Comparison of ENCODE assay signal across 8 cellular contexts in the genomic region with DNA sequence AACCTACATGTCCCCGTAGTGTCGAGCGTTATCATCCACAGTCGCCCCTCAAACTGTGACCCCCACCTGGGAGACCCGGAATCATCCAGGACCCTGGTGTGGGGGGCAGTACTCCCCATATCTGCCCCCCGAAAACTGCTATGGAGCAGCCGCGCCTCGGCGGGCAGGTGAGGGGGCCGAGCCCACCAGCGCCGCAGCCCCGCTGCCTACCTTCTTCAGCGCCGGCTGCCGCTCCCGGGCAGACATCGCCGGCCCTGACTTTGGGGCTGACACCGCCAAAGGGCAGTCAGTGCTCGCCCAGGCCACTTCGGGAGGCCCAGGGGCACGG. TPM values are rescaled to one million over a fixed set of nuclear protein-coding genes. Genes with fewer than 3 reads are reported as not detected.
DNase-seq lines count a peak whose midpoint lies in the region; ATAC-seq and TF ChIP-seq lines count a peak whose summit lies in the region.

No MANE protein-coding gene starts in this region.

- DNase-seq in stimulated activated naive CD8-positive, alpha-beta T cell treated with anti-CD3 and anti-CD28 coated beads, Interleukin-15, Interleukin-2, amounts not matched to agents 100 U/mL and 50 U/mL, for 24 hours: no peak
- DNase-seq in choroid plexus epithelial cell (ENCODE audit: low read depth) (no peak), naive B cell (no peak), NOMO-1 treated with DMSO at 0.1 percent for 48 hours (lab: John Stamatoyannopoulos, UW; ENCODE audit: unreplicated experiment) (no peak), GM19240 (ENCODE audit: insufficient read length, low spot score) (no peak)

- ATAC-seq in stimulated activated naive CD8-positive, alpha-beta T cell treated with anti-CD3 and anti-CD28 coated beads, Interleukin-15, Interleukin-2, amounts not matched to agents 100 U/mL and 50 U/mL, for 24 hours: no peak
- no peak for ATAC-seq in naive B cell (ENCODE audit: low read depth in 2 of 2)
- no peak for ATAC-seq in GM19397 (IDR thresholded peaks at IDR 0.05; ENCODE audit: unreplicated experiment)
- ATAC-seq in HG03565 (IDR thresholded peaks at IDR 0.05; ENCODE audit: unreplicated experiment): no peak

- H3K9me3 Mint-ChIP-seq in stimulated activated naive CD8-positive, alpha-beta T cell treated with anti-CD3 and anti-CD28 coated beads, Interleukin-15, Interleukin-2, amounts not matched to agents 100 ng/mL and 50 ng/mL, for 24 hours: no peaks in the 10 kb centered on the region
- H3K9me3 Mint-ChIP-seq in naive B cell: no peaks in the 10 kb centered on the region

- H3K4me3 Mint-ChIP-seq in stimulated activated naive CD8-positive, alpha-beta T cell treated with anti-CD3 and anti-CD28 coated beads, Interleukin-15, Interleukin-2, amounts not matched to agents 100 ng/mL and 50 ng/mL, for 24 hours: peak overlapping the region; percentile 69
- peak overlapping the region; percentile 76 to 94 (median 88) for H3K4me3 Mint-ChIP-seq in naive B cell

- H3K27me3 Mint-ChIP-seq in stimulated activated naive CD8-positive, alpha-beta T cell treated with anti-CD3 and anti-CD28 coated beads, Interleukin-15, Interleukin-2, amounts not matched to agents 100 ng/mL and 50 ng/mL, for 24 hours: peaks cover 70% of the 10 kb centered on the region
- H3K27me3 Mint-ChIP-seq in naive B cell: peaks cover 26 to 54% (median 41%) of the 10 kb centered on the region in 3 donors

- H3K4me3 ChIP-seq in choroid plexus epithelial cell (ENCODE audit: low read depth, low read length): peak overlapping the region; percentile 88

- no peaks in the 10 kb centered on the region for H3K36me3 Mint-ChIP-seq in stimulated activated naive CD8-positive, alpha-beta T cell treated with anti-CD3 and anti-CD28 coated beads, Interleukin-15, Interleukin-2, amounts not matched to agents 100 ng/mL and 50 ng/mL, for 24 hours (ENCODE audit: low read depth)
- peaks cover 0 to 6% of the 10 kb centered on the region in 2 donors for H3K36me3 Mint-ChIP-seq in naive B cell

- H3K27ac Mint-ChIP-seq in stimulated activated naive CD8-positive, alpha-beta T cell treated with anti-CD3 and anti-CD28 coated beads, Interleukin-15, Interleukin-2, amounts not matched to agents 100 ng/mL and 50 ng/mL, for 24 hours: no peak overlapping the region
- peak overlapping the region in 3 of 6 donors; percentile 16 to 51 (median 29) for H3K27ac Mint-ChIP-seq in naive B cell

- peaks cover 16% of the 10 kb centered on the region for H3K4me1 Mint-ChIP-seq in stimulated activated naive CD8-positive, alpha-beta T cell treated with anti-CD3 and anti-CD28 coated beads, Interleukin-15, Interleukin-2, amounts not matched to agents 100 ng/mL and 50 ng/mL, for 24 hours (ENCODE audit: low read depth)
- H3K4me1 Mint-ChIP-seq in naive B cell: peaks cover 19 to 29% (median 22%) of the 10 kb centered on the region in 3 donors

- TF ChIP-seq CTCF in choroid plexus epithelial cell (conservative IDR thresholded peaks at IDR 0.05; ENCODE audit: low read depth, low read length): no peak

RNA-seq across cellular contexts. Expression of a gene that starts 0.8 kb away (rescaled TPM):
- under 1 TPM; 0.05 to 0.63 (median 0.36) TPM for polyA plus RNA-seq in naive B cell (ENCODE audit: low read depth in 6 of 6)
